15 cellular contexts compared by ENCODE assay signal in the genomic region with DNA sequence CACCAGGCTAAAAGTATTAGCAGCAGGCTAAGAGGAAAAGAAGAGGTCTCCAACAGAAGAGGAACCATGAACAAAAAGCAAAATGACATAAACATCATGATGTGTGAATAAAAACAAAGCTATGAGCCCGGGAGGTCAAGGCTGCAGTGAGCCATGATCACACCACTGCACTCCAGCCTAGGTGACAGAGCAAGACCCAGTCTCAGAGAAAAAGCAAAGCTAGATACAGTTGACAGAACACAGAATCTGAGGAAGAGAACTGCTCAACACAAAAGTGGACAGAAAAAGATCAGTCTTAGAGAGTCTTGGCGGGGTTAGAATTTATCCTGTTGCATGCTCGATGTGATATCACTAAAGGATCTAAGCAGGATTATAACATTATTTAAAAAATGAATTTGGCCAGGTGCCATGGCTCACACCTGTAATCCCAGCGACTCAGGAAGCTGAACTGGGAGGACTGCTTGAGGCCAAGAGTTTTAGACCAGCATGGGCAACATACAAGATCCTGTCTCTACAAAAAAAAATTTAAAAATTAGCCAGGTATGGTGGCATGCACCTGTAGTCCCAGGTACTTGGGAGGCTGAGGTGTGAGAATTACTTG. TPM values are rescaled to one million over a fixed set of nuclear protein-coding genes. Genes with fewer than 3 reads are reported as not detected.
A peak's percentile ranks its signal among the peaks of the same experiment; 100 is the strongest.
DNase-seq lines count a peak whose midpoint lies in the region; ATAC-seq and TF ChIP-seq lines count a peak whose summit lies in the region.
"Had no signal": no experiment of that assay in that cellular context is flagged by ENCODE, and none has a peak within 500 bp of the region (broad histone marks: within the 10 kb centered on the region; RNA-seq: fewer than 3 reads in every experiment).

No MANE protein-coding gene starts in this region.

- H2AFZ ChIP-seq in SK-N-SH (ENCODE audit: low read depth) (no peak overlapping the region), hepatocyte (no peak overlapping the region)

- TF ChIP-seq EP300 in SK-N-SH (IDR thresholded peaks at IDR 0.05; ENCODE audit: borderline replicate concordance in 1 of 2, low read depth in 1 of 2, low read length in 1 of 2) (no peak), suprapubic skin (IDR thresholded peaks at IDR 0.05) (no peak)

- ATAC-seq in SK-N-SH treated with all-trans-retinoic acid at 6 μM for 48 hours (no peak), Panc1 (peak; percentile 61), thoracic aorta (ENCODE audit: insufficient number of reproducible peaks, low FRiP score, low read depth) (no peak), body of pancreas (no peak)

- H3K27ac ChIP-seq in SK-N-SH (ENCODE audit: low read depth in 2 of 2, low read length in 1 of 2) (no peak overlapping the region), Panc1 (ENCODE audit: low read length) (peak overlapping the region; percentile 88), hepatocyte (peak overlapping the region; percentile 85), thoracic aorta (peak overlapping the region; percentile 44 to 87), body of pancreas (peak overlapping the region in 2 of 4 donors; percentile 50 to 89), suprapubic skin (no peak overlapping the region)
- H3K27ac ChIP-seq: WERI-Rb-1 had no signal

- no peak for TF ChIP-seq CTCF in SK-N-SH (IDR thresholded peaks at IDR 0.05)
- TF ChIP-seq CTCF in Panc1 (IDR thresholded peaks at IDR 0.05) = no peak
- no peak for TF ChIP-seq CTCF in hepatocyte (IDR thresholded peaks at IDR 0.05; ENCODE audit: poor library complexity)
- TF ChIP-seq CTCF in thoracic aorta (IDR thresholded peaks at IDR 0.05) = no peak
- TF ChIP-seq CTCF in body of pancreas (IDR thresholded peaks at IDR 0.05) = no peak
- no peak for TF ChIP-seq CTCF in suprapubic skin (IDR thresholded peaks at IDR 0.05)

- H3K27me3 ChIP-seq in SK-N-SH (ENCODE audit: insufficient read depth) (no peaks in the 10 kb centered on the region), Panc1 (ENCODE audit: control insufficient read depth, insufficient read depth, low read length) (no peaks in the 10 kb centered on the region), hepatocyte (no peaks in the 10 kb centered on the region), thoracic aorta (replicated peaks; ENCODE audit: insufficient read depth) (no peaks in the 10 kb centered on the region), body of pancreas (no peaks in the 10 kb centered on the region), suprapubic skin (no peaks in the 10 kb centered on the region)

- no peak overlapping the region for H3K4me3 ChIP-seq in SK-N-SH (ENCODE audit: low read depth in 2 of 2, low read length in 1 of 2)
- no peak overlapping the region for H3K4me3 ChIP-seq in Panc1 (ENCODE audit: low read depth in 2 of 2, low read length in 2 of 2)
- no peak overlapping the region for H3K4me3 ChIP-seq in hepatocyte
- no peak overlapping the region for H3K4me3 ChIP-seq in thoracic aorta
- H3K4me3 ChIP-seq in body of pancreas = no peak overlapping the region
- no peak overlapping the region for H3K4me3 ChIP-seq in suprapubic skin

- no TSS peak for BruUV-seq in Panc1 (replicated peaks; lab: Mats Ljungman, UMichigan)

- WGBS in SK-N-SH (ENCODE audit: low lambda C conversion rate) = 64% methylated on average over 4 of the region's 4 CpGs
- 75% methylated on average over 4 of the region's 4 CpGs for WGBS in hepatocyte (ENCODE audit: low lambda C conversion rate, missing lambda C conversion rate)
- WGBS in body of pancreas, 2 donors = 54 to 56% methylated on average over 4 of the region's 4 CpGs
- WGBS in suprapubic skin = 54% methylated on average over 4 of the region's 4 CpGs

- H3K4me1 ChIP-seq in SK-N-SH (ENCODE audit: control insufficient read depth in 1 of 2, insufficient read depth in 2 of 2, low read depth in 1 of 2, low read length in 1 of 2) (peaks cover 0 to 28% of the 10 kb centered on the region in 2 experiments; a peak in 2 of 4 replicates), Panc1 (ENCODE audit: control insufficient read depth, insufficient read depth, low read length) (peaks cover 35% of the 10 kb centered on the region), hepatocyte (ENCODE audit: insufficient read depth) (peaks cover 32% of the 10 kb centered on the region), thoracic aorta (ENCODE audit: control insufficient read depth in 1 of 2, low read depth in 2 of 2) (peaks cover 36 to 57% of the 10 kb centered on the region in 2 donors), body of pancreas (peaks cover 50% of the 10 kb centered on the region), suprapubic skin (peaks cover 27% of the 10 kb centered on the region)

- H3K9me2 ChIP-seq in SK-N-SH (no peaks in the 10 kb centered on the region), hepatocyte (replicated peaks; ENCODE audit: insufficient read depth) (no peaks in the 10 kb centered on the region)

- POLR2A ChIA-PET in SK-N-SH (lab: Yijun Ruan, JAX) (no interaction called here), Panc1 (lab: Charles Lee) (interaction anchor here (0.6 kb wide), 2 partner anchors 197 to 244 kb away, joined by 7 read pairs; no protein-coding TSS in a partner anchor)

- H4K20me1 ChIP-seq in SK-N-SH (ENCODE audit: insufficient read depth) = no peaks in the 10 kb centered on the region
- H4K20me1 ChIP-seq in hepatocyte (ENCODE audit: insufficient read depth, poor library complexity, severe bottlenecking) = no peaks in the 10 kb centered on the region

- H3K9me3 ChIP-seq in SK-N-SH (no peaks in the 10 kb centered on the region), Panc1 (ENCODE audit: control insufficient read depth, insufficient read depth, low read depth, low read length) (no peaks in the 10 kb centered on the region), hepatocyte (ENCODE audit: low read depth) (no peaks in the 10 kb centered on the region), thoracic aorta (no peaks in the 10 kb centered on the region), body of pancreas (no peaks in the 10 kb centered on the region), suprapubic skin (no peaks in the 10 kb centered on the region)

- H3K36me3 ChIP-seq in SK-N-SH (replicated peaks in 1 of 2; ENCODE audit: control insufficient read depth in 1 of 2, insufficient read depth in 2 of 2, low read length in 1 of 2) (peaks cover 9 to 60% of the 10 kb centered on the region in 2 experiments), Panc1 (ENCODE audit: control insufficient read depth, insufficient read depth, low read length) (peaks cover 28% of the 10 kb centered on the region), hepatocyte (replicated peaks; ENCODE audit: insufficient read depth, low read depth) (no peaks in the 10 kb centered on the region), thoracic aorta (no peaks in the 10 kb centered on the region), body of pancreas (replicated peaks in 1 of 2; ENCODE audit: insufficient read depth in 1 of 2, low read depth in 2 of 2) (no peaks in the 10 kb centered on the region), suprapubic skin (peaks cover 3% of the 10 kb centered on the region)
- H3K36me3 ChIP-seq: WERI-Rb-1 had no signal

- H3K79me2 ChIP-seq in SK-N-SH (ENCODE audit: insufficient read depth) (peaks cover 94% of the 10 kb centered on the region), hepatocyte (peaks cover 30% of the 10 kb centered on the region)

- CTCF ChIA-PET in SK-N-SH (lab: Yijun Ruan, JAX) = interaction anchor here (1.5 kb wide), 1 partner anchor 89 kb away, joined by 4 read pairs; no protein-coding TSS in a partner anchor
- CTCF ChIA-PET in Panc1 (lab: Charles Lee) = interaction anchor here (0.5 kb wide), 1 partner anchor 11 kb away, joined by 3 read pairs; no protein-coding TSS in a partner anchor

- peak overlapping the region; percentile 34; the same call in 1 of the 2 replicates for H3K4me2 ChIP-seq in SK-N-SH
- H3K4me2 ChIP-seq in hepatocyte = peak overlapping the region; percentile 11

- DNase-seq in SK-N-SH (no peak), Panc1 (ENCODE audit: low read depth, low spot score) (no peak), hepatocyte (ENCODE audit: low spot score) (no peak), thoracic aorta (ENCODE audit: low spot score) (no peak), T1000 (lab: John Stamatoyannopoulos, UW) (no peak), body of pancreas (no peak), suprapubic skin (ENCODE audit: low spot score in 2 of 2) (no peak)
- DNase-seq: activated naive CD4-positive, alpha-beta T cell treated with anti-CD3 and anti-CD28 coated beads for 36 hours; head of caudate nucleus; NCI-H1105; NCI-H2227 treated with DMSO at 0.1 percent for 48 hours; stimulated activated CD4-positive, alpha-beta T cell treated with anti-CD3 and anti-CD28 coated beads, Interleukin-2, amount 100 ng/mL, for 24 hours; stimulated activated CD8-positive, alpha-beta memory T cell treated with anti-CD3 and anti-CD28 coated beads, Interleukin-4, amount 100 ng/mL, for 48 hours; WERI-Rb-1 had no signal

- peaks cover 10% of the 10 kb centered on the region for H3F3A ChIP-seq in SK-N-SH (replicated peaks; ENCODE audit: insufficient read depth)

- in situ Hi-C loops in Panc1 (cut with HindIII; ENCODE audit: low pct_unique_long_range_greater_than_20kb, low sequenced_read_pairs) = no loop called here

- TF ChIP-seq POLR2A in body of pancreas (IDR thresholded peaks at IDR 0.05) = no peak
- no peak for TF ChIP-seq POLR2A in suprapubic skin (IDR thresholded peaks at IDR 0.05)

- intact Hi-C loops in Panc1 (cut with micrococcal nuclease; ENCODE audit: unreplicated experiment) = no loop called here
- intact Hi-C loops in body of pancreas (cut with DNase I) = no loop called here

- no peak overlapping the region for H3K9ac ChIP-seq in SK-N-SH

- no peak for TF ChIP-seq RAD21 in SK-N-SH (IDR thresholded peaks at IDR 0.05; ENCODE audit: low read length)

TF ChIP-seq in SK-N-SH, 30 proteins besides CTCF, POLR2A, EP300 and RAD21:
- TF ChIP-seq RCOR1 (IDR thresholded peaks at IDR 0.05; ENCODE audit: low read length) (no peak), RFX5 (IDR thresholded peaks at IDR 0.05; ENCODE audit: low read length) (no peak)
TF ChIP-seq in SK-N-SH: peak in this region for 0.

TF ChIP-seq in SK-N-SH treated with all-trans-retinoic acid at 6 μM for 48 hours, 23 proteins besides CTCF, POLR2A, EP300 and RAD21 (continues in another document):
- TF ChIP-seq ZFP3 (CRISPR knock-in tag; IDR thresholded peaks at IDR 0.05) (no peak), SNAI2 (CRISPR knock-in tag; IDR thresholded peaks at IDR 0.05) (no peak), ZNF565 (CRISPR knock-in tag; conservative IDR thresholded peaks at IDR 0.05; ENCODE audit: low read depth) (no peak)

RNA-seq across cellular contexts. Expression of a gene that starts 37.5 kb away (rescaled TPM):
- polyA plus RNA-seq in SK-N-SH (2012; rRNA removed) (29.6 and 45.4 TPM in 2 replicates), hepatocyte (49.2 and 52.0 TPM in 2 replicates)
- 42.8 and 47.5 TPM in 2 replicates for polyA plus RNA-seq in SK-N-SH (2012; cell fraction: cytosol; rRNA removed)
- polyA plus RNA-seq in SK-N-SH (2012; cell fraction: nucleus; rRNA removed) = 21.0 and 39.8 TPM in 2 replicates
- total RNA-seq in Panc1 (2021; ENCODE audit: unreplicated experiment) (150 TPM), hepatocyte (50.7 and 58.7 TPM in 2 replicates), thoracic aorta (100 to 1,000 TPM; 105 to 114 TPM), body of pancreas (10 to 100 TPM; 32.0 to 43.1 TPM), suprapubic skin (10 to 100 TPM; 28.4 to 51.5 (median 33.2) TPM)
- polyA plus RNA-seq in Panc1 (2012; ENCODE audit: insufficient read length) = 85.3 TPM

Comparison
In these comparisons a context has a peak if more than half of its experiments do, and no peak if none do; other contexts are left out.
1. H3K27ac ChIP-seq: peak in Panc1 (single experiment), hepatocyte (single experiment) and thoracic aorta (2 of 2); none in SK-N-SH (0 of 2) and suprapubic skin (single experiment).